1 cellular context compared by ENCODE assay signal in genomic region chr14:53152909-53153701, GRCh38.
TF ChIP-seq lines count a peak whose summit lies in the region.

TSS of gene DDHD1 (minus strand) at chr14:53153323. CDS start at chr14:53153098, 225 bp downstream.

TF ChIP-seq in GM12878, 131 proteins besides CTCF, POLR2A, EP300 and RAD21 (continued from another document):
- 0 out of 2 replicates have a peak, but pooled peaks have one; percentile 33 for TF ChIP-seq NR2C1 (IDR thresholded peaks at IDR 0.05)
- TF ChIP-seq IRF5 (IDR thresholded peaks at IDR 0.05; ENCODE audit: borderline replicate concordance): peak; percentile 50; the same call in 1 of the 2 replicates
- TF ChIP-seq POLR2AphosphoS5 (IDR thresholded peaks at IDR 0.05; ENCODE audit: low read length): peak; percentile 70
